ENCODE assay signal across 8 cellular contexts in genomic region chr1:31937300-31938183, GRCh38. TPM values are rescaled to one million over a fixed set of nuclear protein-coding genes. Genes with fewer than 3 reads are reported as not detected.
DNase-seq lines count a peak whose midpoint lies in the region; ATAC-seq and TF ChIP-seq lines count a peak whose summit lies in the region.

No MANE protein-coding gene starts in this region.

- peaks cover 68% of the 10 kb centered on the region for H3K4me1 Mint-ChIP-seq in activated naive CD4-positive, alpha-beta T cell treated with anti-CD3 and anti-CD28 coated beads for 36 hours (ENCODE audit: low read depth)

- under 1% methylated on average over 78 of the region's 78 CpGs for WGBS in thymus

- CTCF ChIA-PET in activated naive CD4-positive, alpha-beta T cell treated with anti-CD3 and anti-CD28 coated beads for 36 hours (lab: Charles Lee) = interaction anchor here (0.7 to 8.9 kb wide), 8 partner anchors 14 to 149 kb away, joined by 3 to 167 read pairs (median 6); partner anchors contain the start of gene SPOCD1

- no peak for TF ChIP-seq CTCF in omental fat pad (IDR thresholded peaks at IDR 0.05)

- no peaks in the 10 kb centered on the region for H3K27me3 ChIP-seq in thymus (ENCODE audit: control insufficient read depth, insufficient read depth)

- peaks cover 24% of the 10 kb centered on the region for H3K36me3 Mint-ChIP-seq in activated naive CD4-positive, alpha-beta T cell treated with anti-CD3 and anti-CD28 coated beads for 36 hours (ENCODE audit: low read depth)

- peak overlapping the region; percentile 99 for H3K4me3 Mint-ChIP-seq in activated naive CD4-positive, alpha-beta T cell treated with anti-CD3 and anti-CD28 coated beads for 36 hours

- peak overlapping the region; percentile 97 for H3K4me3 ChIP-seq in thymus (ENCODE audit: low read length)

- H3K27me3 Mint-ChIP-seq in activated naive CD4-positive, alpha-beta T cell treated with anti-CD3 and anti-CD28 coated beads for 36 hours (ENCODE audit: low read depth) = no peaks in the 10 kb centered on the region

- H3K36me3 ChIP-seq in thymus (ENCODE audit: control insufficient read depth, insufficient read depth) = peaks cover 3% of the 10 kb centered on the region

- no peaks in the 10 kb centered on the region for H3K9me3 ChIP-seq in thymus (ENCODE audit: control insufficient read depth)

- peak; percentile 32 for ATAC-seq in HG02943 (IDR thresholded peaks at IDR 0.05; ENCODE audit: low read depth, unreplicated experiment)
- peak; percentile 58 for ATAC-seq in omental fat pad (ENCODE audit: low FRiP score)

- peaks cover 19% of the 10 kb centered on the region for H3K4me1 ChIP-seq in thymus (ENCODE audit: control insufficient read depth, insufficient read depth, low read length)

- peak overlapping the region; percentile 99 for H3K27ac Mint-ChIP-seq in activated naive CD4-positive, alpha-beta T cell treated with anti-CD3 and anti-CD28 coated beads for 36 hours

- intact Hi-C loops in activated naive CD4-positive, alpha-beta T cell treated with anti-CD3 and anti-CD28 coated beads for 36 hours (cut with micrococcal nuclease) = loop anchor here (2.0 to 10.0 kb wide), 5 partner anchors 45 to 877 kb away; partner anchors contain the start of genes KHDRBS1, PUM1, S100PBP and SNRNP40

- peak overlapping the region; percentile 99 for H3K27ac ChIP-seq in thymus (ENCODE audit: low read depth)

- H3K9me3 Mint-ChIP-seq in activated naive CD4-positive, alpha-beta T cell treated with anti-CD3 and anti-CD28 coated beads for 36 hours = no peaks in the 10 kb centered on the region

- DNase-seq in NCI-H345 (lab: John Stamatoyannopoulos, UW) (peak; percentile 53), NCI-H345 treated with DMSO at 0.1 percent for 48 hours (lab: John Stamatoyannopoulos, UW; ENCODE audit: unreplicated experiment) (no peak), RPMI7951 (ENCODE audit: low read depth) (peak; percentile 66), glomerular visceral epithelial cell (ENCODE audit: extremely low spot score) (peak; percentile 65), omental fat pad (ENCODE audit: low spot score) (no peak)
- DNase-seq in activated naive CD4-positive, alpha-beta T cell treated with anti-CD3 and anti-CD28 coated beads for 36 hours = peak; percentile 71

RNA-seq across cellular contexts. Expression of gene PTP4A2, which starts 0.6 kb away (rescaled TPM):
- 225 and 397 TPM in 2 replicates for total RNA-seq in RPMI7951 (2014; rRNA removed; shearing (Covaris generic))
- total RNA-seq in activated naive CD4-positive, alpha-beta T cell treated with anti-CD3 and anti-CD28 coated beads for 36 hours = 100 to 1,000 TPM; 240 to 263 TPM
- 100 to 1,000 TPM; 216 to 385 (median 283) TPM for total RNA-seq in omental fat pad
- polyA plus RNA-seq in thymus = 214 TPM

Comparison
In these comparisons a context has a peak if more than half of its experiments do, and no peak if none do; other contexts are left out.
1. DNase-seq: peak in NCI-H345 (single experiment), RPMI7951 (single experiment), activated naive CD4-positive, alpha-beta T cell treated with anti-CD3 and anti-CD28 coated beads for 36 hours (single experiment) and glomerular visceral epithelial cell (single experiment); none in NCI-H345 treated with DMSO at 0.1 percent for 48 hours (single experiment) and omental fat pad (single experiment).